In the genomic region with DNA sequence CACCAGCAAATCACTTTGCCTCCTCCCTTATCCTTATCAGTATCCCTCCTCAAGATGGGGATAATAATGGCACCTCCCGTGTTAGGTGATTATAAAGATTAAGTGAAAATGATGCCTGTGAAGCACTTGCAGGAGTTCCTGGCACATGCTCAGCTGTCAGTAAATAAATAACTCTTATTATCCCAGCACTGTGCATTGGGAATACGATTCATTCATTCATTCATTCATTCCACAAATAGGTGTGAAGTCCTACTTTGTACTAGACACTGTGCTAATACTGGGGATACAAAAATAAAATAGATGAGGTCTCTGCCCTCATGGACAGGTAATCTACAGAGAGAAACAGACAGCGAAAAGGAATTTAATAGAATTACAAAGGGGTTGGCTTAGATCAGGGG, we compare ENCODE assay signal across 2 cellular contexts.
TF ChIP-seq lines count a peak whose summit lies in the region.

No MANE protein-coding gene starts in this region.

TF ChIP-seq in SK-N-SH, 30 proteins besides CTCF, POLR2A, EP300 and RAD21 (continued from another document):
- TF ChIP-seq TEAD4 (IDR thresholded peaks at IDR 0.05; ENCODE audit: borderline replicate concordance, insufficient read depth) (no peak), JUND (IDR thresholded peaks at IDR 0.05) (no peak), MXI1 (IDR thresholded peaks at IDR 0.05; ENCODE audit: low read depth, low read length) (no peak), MEF2A (IDR thresholded peaks at IDR 0.05; ENCODE audit: borderline replicate concordance, low read depth) (no peak), POLR2AphosphoS5 (IDR thresholded peaks at IDR 0.05; ENCODE audit: low read depth, low read length) (no peak), EZH2phosphoT487 (IDR thresholded peaks at IDR 0.05; ENCODE audit: borderline replicate concordance, low read depth) (no peak), FOSL2 (IDR thresholded peaks at IDR 0.05; ENCODE audit: borderline replicate concordance, low read depth) (no peak), RXRA (IDR thresholded peaks at IDR 0.05; ENCODE audit: borderline replicate concordance, low read depth) (no peak), PBX3 (IDR thresholded peaks at IDR 0.05) (no peak), GABPA (IDR thresholded peaks at IDR 0.05; ENCODE audit: low read depth) (no peak), FOXJ3 (CRISPR knock-in tag; IDR thresholded peaks at IDR 0.05) (no peak), YY1 (IDR thresholded peaks at IDR 0.05; ENCODE audit: low read depth) (no peak), REST (IDR thresholded peaks at IDR 0.05; ENCODE audit: low read depth, low read length) (no peak), TCF12 (IDR thresholded peaks at IDR 0.05) (no peak)
- TF ChIP-seq, protein P1, sequence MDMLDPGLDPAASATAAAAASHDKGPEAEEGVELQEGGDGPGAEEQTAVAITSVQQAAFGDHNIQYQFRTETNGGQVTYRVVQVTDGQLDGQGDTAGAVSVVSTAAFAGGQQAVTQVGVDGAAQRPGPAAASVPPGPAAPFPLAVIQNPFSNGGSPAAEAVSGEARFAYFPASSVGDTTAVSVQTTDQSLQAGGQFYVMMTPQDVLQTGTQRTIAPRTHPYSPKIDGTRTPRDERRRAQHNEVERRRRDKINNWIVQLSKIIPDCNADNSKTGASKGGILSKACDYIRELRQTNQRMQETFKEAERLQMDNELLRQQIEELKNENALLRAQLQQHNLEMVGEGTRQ (IDR thresholded peaks at IDR 0.05; ENCODE audit: borderline replicate concordance, low read depth, low read length), result no peak

TF ChIP-seq in SK-N-SH treated with all-trans-retinoic acid at 6 μM for 48 hours, 23 proteins besides CTCF, POLR2A, EP300 and RAD21 (continued from another document):
- no peak for TF ChIP-seq SNAI2 (CRISPR knock-in tag; IDR thresholded peaks at IDR 0.05)
- no peak for TF ChIP-seq ESRRG (CRISPR knock-in tag; IDR thresholded peaks at IDR 0.05)
- TF ChIP-seq ARNTL (CRISPR knock-in tag; IDR thresholded peaks at IDR 0.05; ENCODE audit: borderline replicate concordance, low read depth), result no peak
- TF ChIP-seq, protein P2, sequence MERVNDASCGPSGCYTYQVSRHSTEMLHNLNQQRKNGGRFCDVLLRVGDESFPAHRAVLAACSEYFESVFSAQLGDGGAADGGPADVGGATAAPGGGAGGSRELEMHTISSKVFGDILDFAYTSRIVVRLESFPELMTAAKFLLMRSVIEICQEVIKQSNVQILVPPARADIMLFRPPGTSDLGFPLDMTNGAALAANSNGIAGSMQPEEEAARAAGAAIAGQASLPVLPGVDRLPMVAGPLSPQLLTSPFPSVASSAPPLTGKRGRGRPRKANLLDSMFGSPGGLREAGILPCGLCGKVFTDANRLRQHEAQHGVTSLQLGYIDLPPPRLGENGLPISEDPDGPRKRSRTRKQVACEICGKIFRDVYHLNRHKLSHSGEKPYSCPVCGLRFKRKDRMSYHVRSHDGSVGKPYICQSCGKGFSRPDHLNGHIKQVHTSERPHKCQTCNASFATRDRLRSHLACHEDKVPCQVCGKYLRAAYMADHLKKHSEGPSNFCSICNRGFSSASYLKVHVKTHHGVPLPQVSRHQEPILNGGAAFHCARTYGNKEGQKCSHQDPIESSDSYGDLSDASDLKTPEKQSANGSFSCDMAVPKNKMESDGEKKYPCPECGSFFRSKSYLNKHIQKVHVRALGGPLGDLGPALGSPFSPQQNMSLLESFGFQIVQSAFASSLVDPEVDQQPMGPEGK (CRISPR knock-in tag; IDR thresholded peaks at IDR 0.05; ENCODE audit: borderline replicate concordance), result no peak
